Comparison of ENCODE assay signal across 8 cellular contexts in genomic region chr7:100546868-100547800, GRCh38. TPM values are rescaled to one million over a fixed set of nuclear protein-coding genes. Genes with fewer than 3 reads are reported as not detected.
DNase-seq lines count a peak whose midpoint lies in the region; ATAC-seq, FAIRE-seq and TF ChIP-seq lines count a peak whose summit lies in the region.

No MANE protein-coding gene starts in this region.

- H3K27me3 ChIP-seq in H1 (replicated peaks in 1 of 4; ENCODE audit: control insufficient read depth in 3 of 4, extremely low read depth in 1 of 4, insufficient read depth in 3 of 4, low read length in 3 of 4) (no peaks in the 10 kb centered on the region), psoas muscle (ENCODE audit: insufficient read depth in 3 of 3, low read length in 2 of 3) (no peaks in the 10 kb centered on the region)

- peaks cover 10 to 39% (median 23%) of the 10 kb centered on the region in 4 experiments; a peak in 6 of 7 replicates for H3K4me1 ChIP-seq in H1 (replicated peaks in 1 of 4; ENCODE audit: control insufficient read depth in 3 of 4, insufficient read depth in 4 of 4, low read length in 3 of 4)
- peaks cover 26% of the 10 kb centered on the region for H3K4me1 ChIP-seq in psoas muscle

- H2BK120ac ChIP-seq in H1 (replicated peaks; ENCODE audit: low read depth, low read length): no peak overlapping the region

- H3K4me2 ChIP-seq in H1 (ENCODE audit: insufficient read depth in 1 of 2, low read depth in 2 of 2, low read length in 2 of 2): no peak overlapping the region

- H3K79me1 ChIP-seq in H1 (ENCODE audit: low read depth, low read length): peaks cover 2% of the 10 kb centered on the region; the same call in 1 of the 2 replicates

- H3K4me3 ChIP-seq in H1 (ENCODE audit: extremely low read depth in 1 of 4, insufficient read depth in 2 of 4, low read depth in 3 of 4, low read length in 4 of 4) (no peak overlapping the region), psoas muscle (no peak overlapping the region)

- no peak overlapping the region for H3K18ac ChIP-seq in H1 (ENCODE audit: extremely low read depth, low read length)

- no peak overlapping the region for H2BK20ac ChIP-seq in H1 (ENCODE audit: low read length)

- H2AFZ ChIP-seq in H1 (ENCODE audit: low read length): no peak overlapping the region

- no peak overlapping the region for H3K4ac ChIP-seq in H1 (replicated peaks; ENCODE audit: insufficient read length, low read depth, low read length)

- peaks cover 0 to 36% of the 10 kb centered on the region in 2 experiments; a peak in 3 of 4 replicates for H3K79me2 ChIP-seq in H1 (ENCODE audit: control insufficient read depth in 1 of 2, insufficient read depth in 2 of 2, low read length in 2 of 2)

- TF ChIP-seq CTCF in H1 (IDR thresholded peaks at IDR 0.05; ENCODE audit: control extremely low read depth in 1 of 3, insufficient read depth in 1 of 3, low read depth in 1 of 3, low read length in 3 of 3): no peak
- no peak for TF ChIP-seq CTCF in psoas muscle (IDR thresholded peaks at IDR 0.05)

- H3K36me3 ChIP-seq in H1 (ENCODE audit: control insufficient read depth in 2 of 4, insufficient read depth in 4 of 4, low read length in 3 of 4): peaks cover 2 to 9% (median 3%) of the 10 kb centered on the region in 4 experiments; a peak in 5 of 8 replicates
- peaks cover 0 to 18% of the 10 kb centered on the region in 2 donors for H3K36me3 ChIP-seq in psoas muscle (ENCODE audit: insufficient read depth in 1 of 2, low read depth in 1 of 2)

- no peak overlapping the region for H4K5ac ChIP-seq in H1 (ENCODE audit: insufficient read length, low read depth, low read length)

- no peak overlapping the region; the same call in 1 of the 2 replicates for H2BK12ac ChIP-seq in H1 (ENCODE audit: low read depth, low read length)

- H2BK15ac ChIP-seq in H1 (ENCODE audit: low read length): no peak overlapping the region

- H3K27ac ChIP-seq in H1 (ENCODE audit: low read depth, low read length) (no peak overlapping the region), psoas muscle (peak overlapping the region; percentile 71)

- ATAC-seq in psoas muscle (no peak), GM21825 (IDR thresholded peaks at IDR 0.05; ENCODE audit: unreplicated experiment) (no peak), HG02571 (IDR thresholded peaks at IDR 0.05; ENCODE audit: unreplicated experiment) (no peak)

- CTCF ChIA-PET in H1 (lab: Charles Lee; ENCODE audit: partially characterized antibody): interaction anchor here (0.6 to 26.5 kb wide), 7 partner anchors 9 to 78 kb away, joined by 3 to 341 read pairs (median 7); no protein-coding TSS in a partner anchor

- no peak overlapping the region for H4K91ac ChIP-seq in H1 (replicated peaks; ENCODE audit: insufficient read length, low read length)

- no peaks in the 10 kb centered on the region for H3K9me3 ChIP-seq in H1 (ENCODE audit: insufficient read depth in 2 of 2, low read depth in 1 of 2, low read length in 1 of 2)
- no peaks in the 10 kb centered on the region for H3K9me3 ChIP-seq in psoas muscle

- no peak overlapping the region for H3K56ac ChIP-seq in H1 (replicated peaks; ENCODE audit: insufficient read length, low read depth, low read length)

- POLR2A ChIA-PET in H1 (lab: Charles Lee; ENCODE audit: partially characterized antibody): interaction anchor here (0.6 to 2.9 kb wide), 8 partner anchors 12 to 118 kb away, joined by 3 to 10 read pairs (median 4); partner anchors contain the start of genes MEPCE, TSC22D4 and ZCWPW1

- intact Hi-C loops in psoas muscle (cut with DNase I): loop anchor here (2.0 to 5.0 kb wide), 2 partner anchors 14 to 70 kb away; partner anchors contain the start of gene TSC22D4 (in 1 of the 2)

- TF ChIP-seq POLR2A in H1 (IDR thresholded peaks at IDR 0.05; ENCODE audit: control extremely low read depth in 1 of 2, low read depth in 2 of 2, low read length in 2 of 2): no peak

- H3K9ac ChIP-seq in H1 (replicated peaks in 1 of 4; ENCODE audit: extremely low read depth in 1 of 4, low read depth in 3 of 4, low read length in 3 of 4): no peak overlapping the region; a peak in 1 of 7 replicates

- in situ Hi-C loops in G401 (cut with HindIII; ENCODE audit: low sequenced_read_pairs): no loop called here

- no peak overlapping the region for H4K8ac ChIP-seq in H1 (ENCODE audit: extremely low read depth, insufficient read depth, low read length)

- H3K23ac ChIP-seq in H1 (ENCODE audit: insufficient read length): no peak overlapping the region

- peak; percentile 26 for DNase-seq in G401 (ENCODE audit: low spot score)
- peak; percentile 89 for DNase-seq in NCI-H69 (lab: John Stamatoyannopoulos, UW)
- no peak for DNase-seq in H1 (ENCODE audit: low read depth in 1 of 2, low spot score in 2 of 2)
- no peak for DNase-seq in psoas muscle
- DNase-seq in globus pallidus (ENCODE audit: low spot score): no peak
- no peak for DNase-seq in activated CD8-positive, alpha-beta memory T cell treated with anti-CD3 and anti-CD28 coated beads, Interleukin-2, amount 50 U/mL, for 48 hours

- no peak for TF ChIP-seq EP300 in H1 (IDR thresholded peaks at IDR 0.05; ENCODE audit: borderline replicate concordance in 1 of 2, low read depth in 2 of 2, low read length in 2 of 2)

- no peak for TF ChIP-seq RAD21 in H1 (IDR thresholded peaks at IDR 0.05 in 1 of 2, conservative IDR thresholded peaks at IDR 0.05 in 1 of 2; ENCODE audit: low read depth in 2 of 2, low read length in 2 of 2)

- H3K23me2 ChIP-seq in H1 (ENCODE audit: low read depth, low read length): no peaks in the 10 kb centered on the region

- H3K14ac ChIP-seq in H1 (ENCODE audit: insufficient read length): no peak overlapping the region

- no peaks in the 10 kb centered on the region for H4K20me1 ChIP-seq in H1 (replicated peaks in 1 of 2; ENCODE audit: control insufficient read depth in 1 of 2, insufficient read depth in 2 of 2, low read length in 2 of 2)

- FAIRE-seq in H1 (lab: Jason Lieb, UNC): no peak

- peak overlapping the region; percentile 72; the same call in 1 of the 2 replicates for H2AK5ac ChIP-seq in H1 (ENCODE audit: low read depth, low read length)

- 84% methylated on average over 9 of the region's 10 CpGs; no CpG with 5 or more reads in 1 of the 2 experiments for WGBS in H1 (ENCODE audit: extremely low coverage in 1 of 2, insufficient coverage in 1 of 2, insufficient read length in 1 of 2, insufficient replicate concordance in 2 of 2, low coverage in 1 of 2, low lambda C conversion rate in 2 of 2, missing lambda C conversion rate in 1 of 2), 2 experiments
- 56 to 61% (median 58%) methylated on average over 10 of the region's 10 CpGs for WGBS in psoas muscle, 3 donors

- 0 out of 2 replicates have a peak overlapping the region, but pooled peaks have one; percentile 26 for H2BK5ac ChIP-seq in H1 (ENCODE audit: low read depth, low read length)

RNA-seq across cellular contexts. Expression of gene AGFG2, which starts 8.1 kb away (rescaled TPM):
- total RNA-seq in G401 (2014; rRNA removed; shearing (Covaris generic)): 42.3 and 47.0 TPM in 2 replicates
- 7.6 TPM in 2 replicates for total RNA-seq in H1 (2021; fragmentation: NEBNext Ultra II Directional; extraction: Animal tissue kit (Norgen Biotek cat#: 25700))
- 11.2 and 15.9 TPM in 2 replicates for polyA plus RNA-seq in H1 (2011; rRNA removed)
- polyA plus RNA-seq in H1 (2011; cell fraction: cytosol; rRNA removed): 8.7 TPM
- polyA plus RNA-seq in H1 (2011; cell fraction: nucleus; rRNA removed): 18.2 TPM
- polyA plus RNA-seq in H1 (2012, experiment 1 of 2): 5.8 to 9.2 TPM (median 6.5 TPM) in 4 replicates
- polyA plus RNA-seq in H1 (2012, experiment 2 of 2): 4.1 TPM
- 2.6 TPM for polyA plus RNA-seq in H1 (2013, experiment 1 of 2)
- polyA plus RNA-seq in H1 (2013, experiment 2 of 2): 3.0 TPM
- polyA minus RNA-seq in H1 (2011; rRNA and poly(A)+ RNA removed): 7.0 and 7.5 TPM in 2 replicates
- polyA minus RNA-seq in H1 (2011; cell fraction: cytosol; rRNA and poly(A)+ RNA removed): 12.4 TPM
- polyA minus RNA-seq in H1 (2011; cell fraction: nucleus; rRNA and poly(A)+ RNA removed): 13.5 TPM
- 10 to 100 TPM in 1 of 4 donors, 1 to 10 TPM in 3; 5.3 to 14.7 (median 8.0) TPM for total RNA-seq in psoas muscle
- 10 to 100 TPM in 1 of 3 donors, 1 to 10 TPM in 2; 4.8 to 12.6 (median 8.9) TPM for polyA plus RNA-seq in psoas muscle

RNA-seq across cellular contexts. Expression of gene SAP25, which starts 26.6 kb away (rescaled TPM):
- not detected in 2 replicates for total RNA-seq in G401 (2014; rRNA removed; shearing (Covaris generic))
- total RNA-seq in H1 (2021; fragmentation: NEBNext Ultra II Directional; extraction: Animal tissue kit (Norgen Biotek cat#: 25700)): 5.4 and 5.8 TPM in 2 replicates
- polyA plus RNA-seq in H1 (2011; rRNA removed) (3.6 and 8.2 TPM in 2 replicates), psoas muscle (under 1 TPM in 2 of 3 donors, not detected in 1; 0.21 to 0.40 TPM)
- polyA plus RNA-seq in H1 (2011; cell fraction: cytosol; rRNA removed): 2.3 TPM
- 33.0 TPM for polyA plus RNA-seq in H1 (2011; cell fraction: nucleus; rRNA removed)
- 4.8 to 6.4 TPM (median 5.3 TPM) in 4 replicates for polyA plus RNA-seq in H1 (2012, experiment 1 of 2)
- 4.1 TPM for polyA plus RNA-seq in H1 (2012, experiment 2 of 2)
- polyA plus RNA-seq in H1 (2013, experiment 1 of 2): 5.7 TPM
- polyA plus RNA-seq in H1 (2013, experiment 2 of 2): 4.9 TPM
- not detected in 2 replicates for polyA minus RNA-seq in H1 (2011; rRNA and poly(A)+ RNA removed)
- not detected for polyA minus RNA-seq in H1 (2011; cell fraction: cytosol; rRNA and poly(A)+ RNA removed)
- 3.1 TPM for polyA minus RNA-seq in H1 (2011; cell fraction: nucleus; rRNA and poly(A)+ RNA removed)
- 1 to 10 TPM in 1 of 4 donors, under 1 TPM in 2, not detected in 1; 0.59 to 1.9 (median 0.59) TPM for total RNA-seq in psoas muscle

RNA-seq across cellular contexts. Expression of gene LRCH4, which starts 38.8 kb away (rescaled TPM):
- total RNA-seq in G401 (2014; rRNA removed; shearing (Covaris generic)): 6.5 and 12.1 TPM in 2 replicates
- 34.5 and 36.6 TPM in 2 replicates for total RNA-seq in H1 (2021; fragmentation: NEBNext Ultra II Directional; extraction: Animal tissue kit (Norgen Biotek cat#: 25700))
- polyA plus RNA-seq in H1 (2011; rRNA removed): 15.5 and 36.5 TPM in 2 replicates
- polyA plus RNA-seq in H1 (2011; cell fraction: cytosol; rRNA removed): 14.3 TPM
- 126 TPM for polyA plus RNA-seq in H1 (2011; cell fraction: nucleus; rRNA removed)
- polyA plus RNA-seq in H1 (2012, experiment 1 of 2): 16.5 to 30.3 TPM (median 28.4 TPM) in 4 replicates
- polyA plus RNA-seq in H1 (2012, experiment 2 of 2): 20.6 TPM
- 30.9 TPM for polyA plus RNA-seq in H1 (2013, experiment 1 of 2)
- 27.8 TPM for polyA plus RNA-seq in H1 (2013, experiment 2 of 2)
- polyA minus RNA-seq in H1 (2011; rRNA and poly(A)+ RNA removed): 10.6 and 13.2 TPM in 2 replicates
- polyA minus RNA-seq in H1 (2011; cell fraction: cytosol; rRNA and poly(A)+ RNA removed): 26.1 TPM
- 45.6 TPM for polyA minus RNA-seq in H1 (2011; cell fraction: nucleus; rRNA and poly(A)+ RNA removed)
- total RNA-seq in psoas muscle: 10 to 100 TPM; 32.5 to 41.5 (median 34.1) TPM
- polyA plus RNA-seq in psoas muscle: 10 to 100 TPM; 16.7 to 35.2 (median 28.5) TPM

RNA-seq across cellular contexts. Expression of gene FBXO24, which starts 39.0 kb away (rescaled TPM):
- 0.78 TPM in 1 of 2 replicates, not detected in the other for total RNA-seq in G401 (2014; rRNA removed; shearing (Covaris generic))
- total RNA-seq in H1 (2021; fragmentation: NEBNext Ultra II Directional; extraction: Animal tissue kit (Norgen Biotek cat#: 25700)): 0.35 and 0.59 TPM in 2 replicates
- 0.57 and 0.83 TPM in 2 replicates for polyA plus RNA-seq in H1 (2011; rRNA removed)
- 0.57 TPM for polyA plus RNA-seq in H1 (2011; cell fraction: cytosol; rRNA removed)
- 1.4 TPM for polyA plus RNA-seq in H1 (2011; cell fraction: nucleus; rRNA removed)
- 0.80 to 1.5 TPM (median 1.1 TPM) in 4 replicates for polyA plus RNA-seq in H1 (2012, experiment 1 of 2)
- 0.17 TPM for polyA plus RNA-seq in H1 (2012, experiment 2 of 2)
- polyA plus RNA-seq in H1 (2013, experiment 1 of 2): 0.39 TPM
- 0.28 TPM for polyA plus RNA-seq in H1 (2013, experiment 2 of 2)
- polyA minus RNA-seq in H1 (2011; rRNA and poly(A)+ RNA removed): 0.66 and 0.95 TPM in 2 replicates
- polyA minus RNA-seq in H1 (2011; cell fraction: cytosol; rRNA and poly(A)+ RNA removed): not detected
- 0.30 TPM for polyA minus RNA-seq in H1 (2011; cell fraction: nucleus; rRNA and poly(A)+ RNA removed)
- total RNA-seq in psoas muscle: 1 to 10 TPM in 1 of 4 donors, under 1 TPM in 3; 0.13 to 1.1 (median 0.31) TPM
- under 1 TPM; 0.18 to 0.55 (median 0.23) TPM for polyA plus RNA-seq in psoas muscle

RNA-seq across cellular contexts. Expression of gene PCOLCE, which starts 55.0 kb away (rescaled TPM):
- total RNA-seq in G401 (2014; rRNA removed; shearing (Covaris generic)): 72.9 and 82.8 TPM in 2 replicates
- total RNA-seq in H1 (2021; fragmentation: NEBNext Ultra II Directional; extraction: Animal tissue kit (Norgen Biotek cat#: 25700)): 69.2 and 70.6 TPM in 2 replicates
- polyA plus RNA-seq in H1 (2011; rRNA removed): 21.5 and 46.6 TPM in 2 replicates
- 26.8 TPM for polyA plus RNA-seq in H1 (2011; cell fraction: cytosol; rRNA removed)
- polyA plus RNA-seq in H1 (2011; cell fraction: nucleus; rRNA removed): 126 TPM
- 80.3 to 96.2 TPM (median 87.0 TPM) in 4 replicates for polyA plus RNA-seq in H1 (2012, experiment 1 of 2)
- 81.2 TPM for polyA plus RNA-seq in H1 (2012, experiment 2 of 2)
- 132 TPM for polyA plus RNA-seq in H1 (2013, experiment 1 of 2)
- 122 TPM for polyA plus RNA-seq in H1 (2013, experiment 2 of 2)
- polyA minus RNA-seq in H1 (2011; rRNA and poly(A)+ RNA removed): 7.8 and 13.1 TPM in 2 replicates
- polyA minus RNA-seq in H1 (2011; cell fraction: cytosol; rRNA and poly(A)+ RNA removed): 27.5 TPM
- 29.2 TPM for polyA minus RNA-seq in H1 (2011; cell fraction: nucleus; rRNA and poly(A)+ RNA removed)
- 10 to 100 TPM in 2 of 4 donors, 1 to 10 TPM in 2; 6.2 to 16.9 (median 9.7) TPM for total RNA-seq in psoas muscle
- 10 to 100 TPM in 1 of 3 donors, 1 to 10 TPM in 2; 4.2 to 11.5 (median 7.7) TPM for polyA plus RNA-seq in psoas muscle

Comparison
In these comparisons a context has a peak if more than half of its experiments do, and no peak if none do; other contexts are left out.
1. DNase-seq: peak in G401 (single experiment) and NCI-H69 (single experiment); none in H1 (0 of 2), psoas muscle (0 of 2), globus pallidus (single experiment) and activated CD8-positive, alpha-beta memory T cell treated with anti-CD3 and anti-CD28 coated beads, Interleukin-2, amount 50 U/mL, for 48 hours (single experiment).